In the genomic region with DNA sequence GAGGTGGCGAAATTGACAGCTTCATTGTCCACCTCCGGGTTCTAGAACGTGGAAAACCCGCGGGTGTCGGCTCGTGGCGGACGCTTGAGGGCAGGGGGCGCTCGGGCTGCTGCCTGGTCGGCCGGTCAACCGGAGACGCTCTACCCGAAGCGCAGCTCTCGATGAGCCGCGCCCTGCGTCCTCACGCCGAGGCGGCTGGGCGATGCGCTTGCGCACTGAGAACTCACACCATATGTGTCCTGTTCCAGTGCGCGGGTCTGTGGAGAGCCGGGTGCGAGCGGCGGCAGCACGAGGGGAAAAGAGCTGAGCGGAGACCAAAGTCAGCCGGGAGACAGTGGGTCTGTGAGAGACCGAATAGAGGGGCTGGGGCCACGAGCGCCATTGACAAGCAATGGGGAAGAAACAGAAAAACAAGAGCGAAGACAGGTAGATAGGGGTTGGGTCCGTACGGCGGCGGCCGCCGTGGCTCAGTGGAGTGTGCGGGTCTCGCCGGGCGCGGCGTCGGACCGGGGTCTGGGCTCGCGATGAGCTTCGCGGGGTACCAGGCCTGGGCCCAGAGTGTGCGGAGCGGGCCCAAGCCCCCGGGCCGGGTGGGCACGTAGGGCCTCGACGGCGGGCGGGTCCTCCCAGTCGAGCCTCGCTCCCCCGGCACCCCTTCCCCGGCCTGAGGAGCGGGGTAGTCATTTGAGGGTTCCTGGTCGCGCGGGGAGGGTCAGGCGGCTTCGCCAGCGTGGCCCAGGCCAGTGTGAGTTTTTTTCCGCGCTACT, we compare ENCODE assay signal across 1 cellular context.
TF ChIP-seq lines count a peak whose summit lies in the region.

A gene with protein sequence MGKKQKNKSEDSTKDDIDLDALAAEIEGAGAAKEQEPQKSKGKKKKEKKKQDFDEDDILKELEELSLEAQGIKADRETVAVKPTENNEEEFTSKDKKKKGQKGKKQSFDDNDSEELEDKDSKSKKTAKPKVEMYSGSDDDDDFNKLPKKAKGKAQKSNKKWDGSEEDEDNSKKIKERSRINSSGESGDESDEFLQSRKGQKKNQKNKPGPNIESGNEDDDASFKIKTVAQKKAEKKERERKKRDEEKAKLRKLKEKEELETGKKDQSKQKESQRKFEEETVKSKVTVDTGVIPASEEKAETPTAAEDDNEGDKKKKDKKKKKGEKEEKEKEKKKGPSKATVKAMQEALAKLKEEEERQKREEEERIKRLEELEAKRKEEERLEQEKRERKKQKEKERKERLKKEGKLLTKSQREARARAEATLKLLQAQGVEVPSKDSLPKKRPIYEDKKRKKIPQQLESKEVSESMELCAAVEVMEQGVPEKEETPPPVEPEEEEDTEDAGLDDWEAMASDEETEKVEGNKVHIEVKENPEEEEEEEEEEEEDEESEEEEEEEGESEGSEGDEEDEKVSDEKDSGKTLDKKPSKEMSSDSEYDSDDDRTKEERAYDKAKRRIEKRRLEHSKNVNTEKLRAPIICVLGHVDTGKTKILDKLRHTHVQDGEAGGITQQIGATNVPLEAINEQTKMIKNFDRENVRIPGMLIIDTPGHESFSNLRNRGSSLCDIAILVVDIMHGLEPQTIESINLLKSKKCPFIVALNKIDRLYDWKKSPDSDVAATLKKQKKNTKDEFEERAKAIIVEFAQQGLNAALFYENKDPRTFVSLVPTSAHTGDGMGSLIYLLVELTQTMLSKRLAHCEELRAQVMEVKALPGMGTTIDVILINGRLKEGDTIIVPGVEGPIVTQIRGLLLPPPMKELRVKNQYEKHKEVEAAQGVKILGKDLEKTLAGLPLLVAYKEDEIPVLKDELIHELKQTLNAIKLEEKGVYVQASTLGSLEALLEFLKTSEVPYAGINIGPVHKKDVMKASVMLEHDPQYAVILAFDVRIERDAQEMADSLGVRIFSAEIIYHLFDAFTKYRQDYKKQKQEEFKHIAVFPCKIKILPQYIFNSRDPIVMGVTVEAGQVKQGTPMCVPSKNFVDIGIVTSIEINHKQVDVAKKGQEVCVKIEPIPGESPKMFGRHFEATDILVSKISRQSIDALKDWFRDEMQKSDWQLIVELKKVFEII (plus strand): TSS at position 226 of the 767 bp plus-strand sequence. CDS start 166 bp downstream, at position 392.

TF ChIP-seq in HepG2, 621 proteins besides CTCF, POLR2A, EP300 and RAD21 (continued from another document and continues in another):
- TF ChIP-seq KLF6 (CRISPR knock-in tag; IDR thresholded peaks at IDR 0.05) (peak; percentile 67; the same call in 1 of the 2 replicates), ZNF709 (CRISPR knock-in tag; IDR thresholded peaks at IDR 0.05) (peak; percentile 81), DMAP1 (CRISPR knock-in tag; IDR thresholded peaks at IDR 0.05) (peak; percentile 88), ZNF496 (CRISPR knock-in tag; IDR thresholded peaks at IDR 0.05; ENCODE audit: insufficient replicate concordance) (no peak), ZNF329 (CRISPR knock-in tag; IDR thresholded peaks at IDR 0.05; ENCODE audit: low read depth) (peak; percentile 70), HIVEP1 (CRISPR knock-in tag; IDR thresholded peaks at IDR 0.05) (peak; percentile 91), YY1 (IDR thresholded peaks at IDR 0.05; ENCODE audit: insufficient read depth, insufficient replicate concordance, low read depth, low read length) (peak; percentile 75), KDM5B (CRISPR knock-in tag; IDR thresholded peaks at IDR 0.05; ENCODE audit: borderline replicate concordance) (peak; percentile 86), ZSCAN22 (CRISPR knock-in tag; IDR thresholded peaks at IDR 0.05) (no peak), MXI1 (IDR thresholded peaks at IDR 0.05; ENCODE audit: borderline replicate concordance, low read depth, low read length) (peak; percentile 91; the same call in 2 of the 3 replicates), KLF9 (CRISPR knock-in tag; IDR thresholded peaks at IDR 0.05; ENCODE audit: low read depth) (peak; percentile 60; the same call in 1 of the 2 replicates), ZNF619 (CRISPR knock-in tag; IDR thresholded peaks at IDR 0.05) (peak; percentile 93; the same call in 1 of the 2 replicates), SPEN (CRISPR knock-in tag; IDR thresholded peaks at IDR 0.05; ENCODE audit: low read depth) (peak; percentile 95; the same call in 1 of the 2 replicates), HES4 (CRISPR knock-in tag; IDR thresholded peaks at IDR 0.05; ENCODE audit: borderline replicate concordance) (peak; percentile 36; the same call in 1 of the 2 replicates), ZFP1 (CRISPR knock-in tag; IDR thresholded peaks at IDR 0.05) (peak; percentile 96), KAT2B (IDR thresholded peaks at IDR 0.05; ENCODE audit: borderline replicate concordance, low read depth, low read length) (no peak; the same call in 1 of the 2 replicates), ISX (CRISPR knock-in tag; conservative IDR thresholded peaks at IDR 0.05) (peak; percentile 90), ZNF547 (CRISPR knock-in tag; IDR thresholded peaks at IDR 0.05) (peak; percentile 55; the same call in 1 of the 2 replicates), ZFP62 (CRISPR knock-in tag; IDR thresholded peaks at IDR 0.05) (peak; percentile 44; the same call in 1 of the 2 replicates), PHB2 (IDR thresholded peaks at IDR 0.05; ENCODE audit: partially characterized antibody) (no peak), TOPORS (CRISPR knock-in tag; IDR thresholded peaks at IDR 0.05) (peak; percentile 75), EHMT2 (IDR thresholded peaks at IDR 0.05; ENCODE audit: borderline replicate concordance, low read depth, low read length) (no peak), HDAC2 (CRISPR knock-in tag; IDR thresholded peaks at IDR 0.05) (peak; percentile 97), POLR2G (IDR thresholded peaks at IDR 0.05; ENCODE audit: low read depth, low read length) (peak; percentile 95), RFXANK (CRISPR knock-in tag; IDR thresholded peaks at IDR 0.05) (0 out of 2 replicates have a peak, but pooled peaks have one; percentile 78), ZNF260 (CRISPR knock-in tag; IDR thresholded peaks at IDR 0.05; ENCODE audit: borderline replicate concordance, low read depth) (0 out of 2 replicates have a peak, but pooled peaks have one; percentile 65), ZNF460 (CRISPR knock-in tag; IDR thresholded peaks at IDR 0.05; ENCODE audit: borderline replicate concordance) (no peak), TGIF2 (CRISPR knock-in tag; IDR thresholded peaks at IDR 0.05) (peak; percentile 92)
- TF ChIP-seq, protein P1, sequence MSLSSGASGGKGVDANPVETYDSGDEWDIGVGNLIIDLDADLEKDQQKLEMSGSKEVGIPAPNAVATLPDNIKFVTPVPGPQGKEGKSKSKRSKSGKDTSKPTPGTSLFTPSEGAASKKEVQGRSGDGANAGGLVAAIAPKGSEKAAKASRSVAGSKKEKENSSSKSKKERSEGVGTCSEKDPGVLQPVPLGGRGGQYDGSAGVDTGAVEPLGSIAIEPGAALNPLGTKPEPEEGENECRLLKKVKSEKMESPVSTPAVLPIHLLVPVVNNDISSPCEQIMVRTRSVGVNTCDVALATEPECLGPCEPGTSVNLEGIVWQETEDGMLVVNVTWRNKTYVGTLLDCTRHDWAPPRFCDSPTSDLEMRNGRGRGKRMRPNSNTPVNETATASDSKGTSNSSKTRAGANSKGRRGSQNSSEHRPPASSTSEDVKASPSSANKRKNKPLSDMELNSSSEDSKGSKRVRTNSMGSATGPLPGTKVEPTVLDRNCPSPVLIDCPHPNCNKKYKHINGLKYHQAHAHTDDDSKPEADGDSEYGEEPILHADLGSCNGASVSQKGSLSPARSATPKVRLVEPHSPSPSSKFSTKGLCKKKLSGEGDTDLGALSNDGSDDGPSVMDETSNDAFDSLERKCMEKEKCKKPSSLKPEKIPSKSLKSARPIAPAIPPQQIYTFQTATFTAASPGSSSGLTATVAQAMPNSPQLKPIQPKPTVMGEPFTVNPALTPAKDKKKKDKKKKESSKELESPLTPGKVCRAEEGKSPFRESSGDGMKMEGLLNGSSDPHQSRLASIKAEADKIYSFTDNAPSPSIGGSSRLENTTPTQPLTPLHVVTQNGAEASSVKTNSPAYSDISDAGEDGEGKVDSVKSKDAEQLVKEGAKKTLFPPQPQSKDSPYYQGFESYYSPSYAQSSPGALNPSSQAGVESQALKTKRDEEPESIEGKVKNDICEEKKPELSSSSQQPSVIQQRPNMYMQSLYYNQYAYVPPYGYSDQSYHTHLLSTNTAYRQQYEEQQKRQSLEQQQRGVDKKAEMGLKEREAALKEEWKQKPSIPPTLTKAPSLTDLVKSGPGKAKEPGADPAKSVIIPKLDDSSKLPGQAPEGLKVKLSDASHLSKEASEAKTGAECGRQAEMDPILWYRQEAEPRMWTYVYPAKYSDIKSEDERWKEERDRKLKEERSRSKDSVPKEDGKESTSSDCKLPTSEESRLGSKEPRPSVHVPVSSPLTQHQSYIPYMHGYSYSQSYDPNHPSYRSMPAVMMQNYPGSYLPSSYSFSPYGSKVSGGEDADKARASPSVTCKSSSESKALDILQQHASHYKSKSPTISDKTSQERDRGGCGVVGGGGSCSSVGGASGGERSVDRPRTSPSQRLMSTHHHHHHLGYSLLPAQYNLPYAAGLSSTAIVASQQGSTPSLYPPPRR (CRISPR knock-in tag; IDR thresholded peaks at IDR 0.05; ENCODE audit: borderline replicate concordance) = peak; percentile 80; the same call in 1 of the 2 replicates
- TF ChIP-seq, protein P2, sequence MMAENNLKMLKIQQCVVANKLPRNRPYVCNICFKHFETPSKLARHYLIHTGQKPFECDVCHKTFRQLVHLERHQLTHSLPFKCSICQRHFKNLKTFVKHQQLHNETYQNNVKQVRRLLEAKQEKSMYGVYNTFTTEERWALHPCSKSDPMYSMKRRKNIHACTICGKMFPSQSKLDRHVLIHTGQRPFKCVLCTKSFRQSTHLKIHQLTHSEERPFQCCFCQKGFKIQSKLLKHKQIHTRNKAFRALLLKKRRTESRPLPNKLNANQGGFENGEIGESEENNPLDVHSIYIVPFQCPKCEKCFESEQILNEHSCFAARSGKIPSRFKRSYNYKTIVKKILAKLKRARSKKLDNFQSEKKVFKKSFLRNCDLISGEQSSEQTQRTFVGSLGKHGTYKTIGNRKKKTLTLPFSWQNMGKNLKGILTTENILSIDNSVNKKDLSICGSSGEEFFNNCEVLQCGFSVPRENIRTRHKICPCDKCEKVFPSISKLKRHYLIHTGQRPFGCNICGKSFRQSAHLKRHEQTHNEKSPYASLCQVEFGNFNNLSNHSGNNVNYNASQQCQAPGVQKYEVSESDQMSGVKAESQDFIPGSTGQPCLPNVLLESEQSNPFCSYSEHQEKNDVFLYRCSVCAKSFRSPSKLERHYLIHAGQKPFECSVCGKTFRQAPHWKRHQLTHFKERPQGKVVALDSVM (CRISPR knock-in tag; IDR thresholded peaks at IDR 0.05) = no peak; the same call in 1 of the 2 replicates
- TF ChIP-seq, protein P3, sequence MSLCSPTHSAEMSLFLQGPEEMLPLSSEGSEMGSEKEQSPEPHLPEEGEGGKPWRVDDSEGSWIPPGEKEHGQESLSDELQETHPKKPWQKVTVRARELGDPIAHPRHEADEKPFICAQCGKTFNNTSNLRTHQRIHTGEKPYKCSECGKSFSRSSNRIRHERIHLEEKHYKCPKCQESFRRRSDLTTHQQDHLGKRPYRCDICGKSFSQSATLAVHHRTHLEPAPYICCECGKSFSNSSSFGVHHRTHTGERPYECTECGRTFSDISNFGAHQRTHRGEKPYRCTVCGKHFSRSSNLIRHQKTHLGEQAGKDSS (CRISPR knock-in tag; IDR thresholded peaks at IDR 0.05; ENCODE audit: borderline replicate concordance, low read depth) = peak; percentile 92
- TF ChIP-seq, protein P4, sequence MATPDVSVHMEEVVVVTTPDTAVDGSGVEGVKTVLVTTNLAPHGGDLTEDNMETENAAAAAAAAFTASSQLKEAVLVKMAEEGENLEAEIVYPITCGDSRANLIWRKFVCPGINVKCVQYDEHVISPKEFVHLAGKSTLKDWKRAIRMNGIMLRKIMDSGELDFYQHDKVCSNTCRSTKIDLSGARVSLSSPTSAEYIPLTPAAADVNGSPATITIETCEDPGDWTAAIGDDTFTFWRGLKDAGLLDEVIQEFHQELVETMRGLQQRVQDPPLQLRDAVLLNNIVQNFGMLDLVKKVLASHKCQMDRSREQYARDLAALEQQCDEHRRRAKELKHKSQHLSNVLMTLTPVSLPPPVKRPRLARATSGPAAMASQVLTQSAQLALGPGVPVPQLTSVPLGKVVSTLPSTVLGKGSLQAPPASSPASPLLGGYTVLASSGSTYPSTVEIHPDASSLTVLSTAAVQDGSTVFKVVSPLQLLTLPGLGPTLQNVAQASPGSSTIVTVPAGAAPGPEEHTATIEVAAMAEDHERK (CRISPR knock-in tag; IDR thresholded peaks at IDR 0.05; ENCODE audit: low read depth) = peak; percentile 99
- TF ChIP-seq, protein P5, sequence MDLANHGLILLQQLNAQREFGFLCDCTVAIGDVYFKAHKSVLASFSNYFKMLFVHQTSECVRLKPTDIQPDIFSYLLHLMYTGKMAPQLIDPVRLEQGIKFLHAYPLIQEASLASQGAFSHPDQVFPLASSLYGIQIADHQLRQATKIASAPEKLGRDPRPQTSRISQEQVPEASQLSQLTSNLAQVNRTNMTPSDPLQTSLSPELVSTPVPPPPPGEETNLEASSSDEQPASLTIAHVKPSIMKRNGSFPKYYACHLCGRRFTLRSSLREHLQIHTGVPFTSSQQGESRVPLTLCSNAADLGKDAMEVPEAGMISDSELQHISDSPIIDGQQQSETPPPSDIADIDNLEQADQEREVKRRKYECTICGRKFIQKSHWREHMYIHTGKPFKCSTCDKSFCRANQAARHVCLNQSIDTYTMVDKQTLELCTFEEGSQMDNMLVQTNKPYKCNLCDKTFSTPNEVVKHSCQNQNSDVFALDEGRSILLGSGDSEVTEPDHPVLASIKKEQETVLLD (CRISPR knock-in tag; IDR thresholded peaks at IDR 0.05; ENCODE audit: low read depth) = peak; percentile 96
- TF ChIP-seq, protein P6, sequence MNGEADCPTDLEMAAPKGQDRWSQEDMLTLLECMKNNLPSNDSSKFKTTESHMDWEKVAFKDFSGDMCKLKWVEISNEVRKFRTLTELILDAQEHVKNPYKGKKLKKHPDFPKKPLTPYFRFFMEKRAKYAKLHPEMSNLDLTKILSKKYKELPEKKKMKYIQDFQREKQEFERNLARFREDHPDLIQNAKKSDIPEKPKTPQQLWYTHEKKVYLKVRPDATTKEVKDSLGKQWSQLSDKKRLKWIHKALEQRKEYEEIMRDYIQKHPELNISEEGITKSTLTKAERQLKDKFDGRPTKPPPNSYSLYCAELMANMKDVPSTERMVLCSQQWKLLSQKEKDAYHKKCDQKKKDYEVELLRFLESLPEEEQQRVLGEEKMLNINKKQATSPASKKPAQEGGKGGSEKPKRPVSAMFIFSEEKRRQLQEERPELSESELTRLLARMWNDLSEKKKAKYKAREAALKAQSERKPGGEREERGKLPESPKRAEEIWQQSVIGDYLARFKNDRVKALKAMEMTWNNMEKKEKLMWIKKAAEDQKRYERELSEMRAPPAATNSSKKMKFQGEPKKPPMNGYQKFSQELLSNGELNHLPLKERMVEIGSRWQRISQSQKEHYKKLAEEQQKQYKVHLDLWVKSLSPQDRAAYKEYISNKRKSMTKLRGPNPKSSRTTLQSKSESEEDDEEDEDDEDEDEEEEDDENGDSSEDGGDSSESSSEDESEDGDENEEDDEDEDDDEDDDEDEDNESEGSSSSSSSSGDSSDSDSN (CRISPR knock-in tag; IDR thresholded peaks at IDR 0.05) = peak; percentile 88
- TF ChIP-seq, protein P7, sequence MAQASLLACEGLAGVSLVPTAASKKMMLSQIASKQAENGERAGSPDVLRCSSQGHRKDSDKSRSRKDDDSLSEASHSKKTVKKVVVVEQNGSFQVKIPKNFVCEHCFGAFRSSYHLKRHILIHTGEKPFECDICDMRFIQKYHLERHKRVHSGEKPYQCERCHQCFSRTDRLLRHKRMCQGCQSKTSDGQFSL (CRISPR knock-in tag; IDR thresholded peaks at IDR 0.05) = peak; percentile 57; the same call in 1 of the 2 replicates
